In the genomic region with DNA sequence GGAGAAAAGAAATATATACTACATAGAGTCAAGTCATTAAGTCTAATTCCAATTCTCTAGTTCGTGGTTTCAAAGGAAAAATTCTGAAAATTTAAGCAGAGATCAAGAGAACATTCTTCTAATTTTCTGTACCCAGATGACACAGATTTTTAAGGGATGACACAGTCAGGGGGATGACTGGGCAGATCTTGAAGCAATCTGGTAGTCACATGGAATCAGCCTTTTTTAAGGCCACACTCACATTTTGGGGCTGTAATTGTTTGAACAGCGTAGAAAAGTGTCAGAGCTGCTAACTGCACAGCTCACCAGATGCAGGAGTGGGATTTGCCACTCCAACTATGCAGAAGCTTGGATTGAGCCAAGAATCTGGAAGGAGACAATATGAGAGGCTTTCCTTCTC, we compare ENCODE assay signal across 15 cellular contexts. TPM values are rescaled to one million over a fixed set of nuclear protein-coding genes. Genes with fewer than 3 reads are reported as not detected.
DNase-seq lines count a peak whose midpoint lies in the region; ATAC-seq and TF ChIP-seq lines count a peak whose summit lies in the region.
"Had no signal": no experiment of that assay in that cellular context is flagged by ENCODE, and none has a peak within 500 bp of the region (broad histone marks: within the 10 kb centered on the region; RNA-seq: fewer than 3 reads in every experiment).

No MANE protein-coding gene starts in this region.

- CTCF ChIA-PET in RWPE1 (lab: Yijun Ruan, JAX): no interaction called here

- no peaks in the 10 kb centered on the region for H4K20me1 ChIP-seq in osteoblast (ENCODE audit: insufficient read depth, low read length)

- H3K27me3 ChIP-seq in osteoblast (ENCODE audit: insufficient read depth, low read length): no peaks in the 10 kb centered on the region
- H3K27me3 ChIP-seq: upper lobe of left lung had no signal

- H3K4me2 ChIP-seq in osteoblast (ENCODE audit: insufficient read depth, low read length): peak overlapping the region; percentile 0

- H3K4me1 ChIP-seq in osteoblast (ENCODE audit: insufficient read depth, low read length): peaks cover 4% of the 10 kb centered on the region
- H3K4me1 ChIP-seq: upper lobe of left lung had no signal

- DNase-seq in Ammon's horn (ENCODE audit: low spot score) (peak; percentile 12), NCI-H446 treated with DMSO at 0.1 percent for 48 hours (lab: John Stamatoyannopoulos, UW) (peak; percentile 46), fibroblast of mammary gland (ENCODE audit: low read depth) (peak; percentile 70), osteoblast (ENCODE audit: insufficient read length, low spot score, missing footprints) (no peak), NCI-H2227 (lab: John Stamatoyannopoulos, UW; ENCODE audit: unreplicated experiment) (no peak), RWPE1 (ENCODE audit: low spot score) (no peak), NK-92 (lab: John Stamatoyannopoulos, UW; ENCODE audit: unreplicated experiment) (no peak)
- DNase-seq: activated gamma-delta T cell treated with Interleukin-2 at 50 U/mL for 16 hours; caudate nucleus; mammary epithelial cell; NK-92 treated with Interleukin-12 subunit alpha and Interleukin-12 subunit beta, amount 100 ng/mL, for 24 hours; upper lobe of left lung had no signal

- H3K79me2 ChIP-seq in osteoblast (ENCODE audit: insufficient read depth, low read length): no peaks in the 10 kb centered on the region

- H3K27ac ChIP-seq in osteoblast (ENCODE audit: low read depth, low read length): no peak overlapping the region
- no peak overlapping the region for H3K27ac ChIP-seq in RWPE1
- H3K27ac ChIP-seq: HL-60, SK-N-MC, upper lobe of left lung had no signal

- no peak for ATAC-seq in GM19397 (IDR thresholded peaks at IDR 0.05; ENCODE audit: unreplicated experiment)

- H3K36me3 ChIP-seq in osteoblast (ENCODE audit: insufficient read depth, low read length): no peaks in the 10 kb centered on the region
- H3K36me3 ChIP-seq: upper lobe of left lung had no signal

- POLR2A ChIA-PET in RWPE1 (lab: Yijun Ruan, JAX; ENCODE audit: low non-redundant PET): no interaction called here

- H2AFZ ChIP-seq in osteoblast (ENCODE audit: low read length): peak overlapping the region; percentile 26

- no peak for TF ChIP-seq CTCF in fibroblast of mammary gland (conservative IDR thresholded peaks at IDR 0.05; ENCODE audit: control insufficient read depth, insufficient read depth, low read depth, low read length)
- TF ChIP-seq CTCF in osteoblast (IDR thresholded peaks at IDR 0.05; ENCODE audit: extremely low read depth, low read depth, low read length): no peak
- no peak for TF ChIP-seq CTCF in RWPE1 (conservative IDR thresholded peaks at IDR 0.05; ENCODE audit: low read depth)

- no peak overlapping the region for H3K4me3 ChIP-seq in fibroblast of mammary gland (ENCODE audit: control insufficient read depth, low read depth, low read length)
- H3K4me3 ChIP-seq in osteoblast (ENCODE audit: insufficient read depth, low read length): no peak overlapping the region
- H3K4me3 ChIP-seq: SK-N-MC, upper lobe of left lung had no signal

- no peaks in the 10 kb centered on the region for H3K9me3 ChIP-seq in osteoblast (ENCODE audit: low read depth, low read length)
- H3K9me3 ChIP-seq: upper lobe of left lung had no signal

RNA-seq across cellular contexts. Expression of a gene that starts 20.4 kb away (rescaled TPM):
- total RNA-seq in osteoblast: 18.9 and 19.9 TPM in 2 replicates

Comparison
In these comparisons a context has a peak if more than half of its experiments do, and no peak if none do; other contexts are left out.
1. DNase-seq: peak in Ammon's horn (single experiment), NCI-H446 treated with DMSO at 0.1 percent for 48 hours (single experiment) and fibroblast of mammary gland (single experiment); none in osteoblast (single experiment), NCI-H2227 (single experiment), RWPE1 (single experiment) and NK-92 (single experiment).